In the genomic region with DNA sequence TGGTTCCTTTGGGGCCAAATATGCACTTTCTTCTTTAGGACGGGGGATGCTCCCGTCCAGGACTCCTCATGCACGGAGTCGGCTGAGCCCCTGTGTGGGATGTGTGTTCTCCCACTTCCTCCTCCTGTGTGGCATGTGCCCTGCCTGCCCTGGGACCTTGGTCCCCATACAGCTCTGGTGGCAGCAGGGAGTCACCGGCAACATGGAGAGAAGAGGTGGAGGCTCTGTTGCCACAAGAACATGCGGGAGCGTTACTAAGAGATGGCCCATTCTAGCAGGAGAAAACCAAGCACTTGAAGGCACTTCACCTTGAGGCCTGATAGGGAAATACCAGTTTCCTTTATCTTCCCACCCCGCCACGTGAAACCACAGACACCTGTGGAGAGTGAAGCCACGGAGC, we compare ENCODE assay signal across 32 cellular contexts.
"Had no signal": no experiment of that assay in that cellular context is flagged by ENCODE, and none has a peak within 500 bp of the region (broad histone marks: within the 10 kb centered on the region; RNA-seq: fewer than 3 reads in every experiment).

No MANE protein-coding gene starts in this region.

- H3K4me3 ChIP-seq: adrenal gland, body of pancreas, esophagus muscularis mucosa, gastrocnemius medialis, heart right ventricle had no signal

- H3K36me3 Mint-ChIP-seq: activated CD4-positive, alpha-beta memory T cell treated with anti-CD3 and anti-CD28 coated beads for 36 hours; activated CD8-positive, alpha-beta memory T cell treated with anti-CD3 and anti-CD28 coated beads, Interleukin-2, amount 10 ng/mL, durations not matched to agents 7 days and 5 days; activated naive CD4-positive, alpha-beta T cell treated with anti-CD3 and anti-CD28 coated beads, Interleukin-2, amount 50 U/mL, for 24 hours; activated naive CD8-positive, alpha-beta T cell treated with anti-CD3 and anti-CD28 coated beads for 36 hours had no signal

- H3K27me3 Mint-ChIP-seq: activated CD4-positive, alpha-beta memory T cell treated with anti-CD3 and anti-CD28 coated beads for 36 hours had no signal

- H3K27me3 ChIP-seq: adrenal gland, body of pancreas, esophagus muscularis mucosa, gastrocnemius medialis, heart right ventricle had no signal

- H3K27ac ChIP-seq: adrenal gland, body of pancreas, esophagus muscularis mucosa, foreskin keratinocyte, gastrocnemius medialis, heart right ventricle had no signal

- H3K4me1 Mint-ChIP-seq: activated CD4-positive, alpha-beta T cell treated with anti-CD3 and anti-CD28 coated beads for 36 hours; activated CD4-positive, alpha-beta T cell treated with anti-CD3 and anti-CD28 coated beads, Interleukin-2, amount 10 ng/mL, durations not matched to agents 24 days and 14 days; activated CD8-positive, alpha-beta memory T cell treated with anti-CD3 and anti-CD28 coated beads, Interleukin-2, amount 10 ng/mL, durations not matched to agents 7 days and 5 days; activated naive CD4-positive, alpha-beta T cell treated with anti-CD3 and anti-CD28 coated beads, Interleukin-2, amount 50 U/mL, for 24 hours; activated naive CD8-positive, alpha-beta T cell treated with anti-CD3 and anti-CD28 coated beads for 36 hours; activated naive CD8-positive, alpha-beta T cell treated with anti-CD3 and anti-CD28 coated beads, Interleukin-2, amount 50 U/mL, for 24 hours had no signal

- H3K9me3 ChIP-seq: adrenal gland, body of pancreas, gastrocnemius medialis had no signal

- H3K27ac Mint-ChIP-seq: activated CD4-positive, alpha-beta memory T cell treated with anti-CD3 and anti-CD28 coated beads for 36 hours; activated CD4-positive, alpha-beta T cell treated with anti-CD3 and anti-CD28 coated beads for 36 hours; activated CD4-positive, alpha-beta T cell treated with anti-CD3 and anti-CD28 coated beads, Interleukin-2, amount 10 ng/mL, durations not matched to agents 24 days and 14 days; activated CD8-positive, alpha-beta memory T cell treated with anti-CD3 and anti-CD28 coated beads, Interleukin-2, amount 10 ng/mL, durations not matched to agents 7 days and 5 days; activated CD8-positive, alpha-beta T cell treated with anti-CD3 and anti-CD28 coated beads, Interleukin-2, amount 10 ng/mL, durations not matched to agents 7 days and 5 days; activated naive CD4-positive, alpha-beta T cell treated with anti-CD3 and anti-CD28 coated beads for 36 hours; activated naive CD4-positive, alpha-beta T cell treated with anti-CD3 and anti-CD28 coated beads, Interleukin-2, amount 50 U/mL, for 24 hours; activated naive CD8-positive, alpha-beta T cell treated with anti-CD3 and anti-CD28 coated beads for 36 hours; activated naive CD8-positive, alpha-beta T cell treated with anti-CD3 and anti-CD28 coated beads, Interleukin-2, amount 50 U/mL, for 24 hours; activated T-helper 1 cell treated with anti-CD3 and anti-CD28 coated beads, Interleukin-12 subunit alpha, Interleukin-12 subunit beta, Interleukin-2, Interleukin-4 antibody, amounts not matched to agents 30 ng/mL and 10 ng/mL and 1 ng/mL, durations not matched to agents 14 hours and 24 hours and 36 hours; activated T-helper 2 cell treated with anti-CD3 and anti-CD28 coated beads, Interferon-gamma antibody, Interleukin-2, Interleukin-4, amounts not matched to agents 10 μg/mL and 5 μg/mL and 100 μg/mL, durations not matched to agents 14 hours and 24 hours and 36 hours; effector memory CD8-positive, alpha-beta T cell had no signal

- H3K4me1 ChIP-seq: adrenal gland, body of pancreas, esophagus muscularis mucosa, foreskin keratinocyte, gastrocnemius medialis had no signal

- H3K4me3 Mint-ChIP-seq: activated CD4-positive, alpha-beta memory T cell treated with anti-CD3 and anti-CD28 coated beads for 36 hours; activated CD4-positive, alpha-beta T cell treated with anti-CD3 and anti-CD28 coated beads for 36 hours; activated CD4-positive, alpha-beta T cell treated with anti-CD3 and anti-CD28 coated beads, Interleukin-2, amount 10 ng/mL, durations not matched to agents 24 days and 14 days; activated CD8-positive, alpha-beta memory T cell treated with anti-CD3 and anti-CD28 coated beads, Interleukin-2, amount 10 ng/mL, durations not matched to agents 7 days and 5 days; activated CD8-positive, alpha-beta T cell treated with anti-CD3 and anti-CD28 coated beads, Interleukin-2, amount 10 ng/mL, durations not matched to agents 7 days and 5 days; activated naive CD4-positive, alpha-beta T cell treated with anti-CD3 and anti-CD28 coated beads for 36 hours; activated naive CD4-positive, alpha-beta T cell treated with anti-CD3 and anti-CD28 coated beads, Interleukin-2, amount 50 U/mL, for 24 hours; activated naive CD8-positive, alpha-beta T cell treated with anti-CD3 and anti-CD28 coated beads for 36 hours; activated naive CD8-positive, alpha-beta T cell treated with anti-CD3 and anti-CD28 coated beads, Interleukin-2, amount 50 U/mL, for 24 hours; activated T-helper 1 cell treated with anti-CD3 and anti-CD28 coated beads, Interleukin-12 subunit alpha, Interleukin-12 subunit beta, Interleukin-2, Interleukin-4 antibody, amounts not matched to agents 30 ng/mL and 10 ng/mL and 1 ng/mL, durations not matched to agents 14 hours and 24 hours and 36 hours; effector memory CD8-positive, alpha-beta T cell had no signal

- H3K9me3 Mint-ChIP-seq: activated CD4-positive, alpha-beta memory T cell treated with anti-CD3 and anti-CD28 coated beads for 36 hours; activated CD4-positive, alpha-beta T cell treated with anti-CD3 and anti-CD28 coated beads, Interleukin-2, amount 10 ng/mL, durations not matched to agents 24 days and 14 days; activated naive CD4-positive, alpha-beta T cell treated with anti-CD3 and anti-CD28 coated beads for 36 hours; activated naive CD4-positive, alpha-beta T cell treated with anti-CD3 and anti-CD28 coated beads, Interleukin-2, amount 50 U/mL, for 24 hours; activated naive CD8-positive, alpha-beta T cell treated with anti-CD3 and anti-CD28 coated beads for 36 hours; activated naive CD8-positive, alpha-beta T cell treated with anti-CD3 and anti-CD28 coated beads, Interleukin-2, amount 50 U/mL, for 24 hours; activated T-helper 1 cell treated with anti-CD3 and anti-CD28 coated beads, Interleukin-12 subunit alpha, Interleukin-12 subunit beta, Interleukin-2, Interleukin-4 antibody, amounts not matched to agents 30 ng/mL and 10 ng/mL and 1 ng/mL, durations not matched to agents 14 hours and 24 hours and 36 hours; activated T-helper 2 cell treated with anti-CD3 and anti-CD28 coated beads, Interferon-gamma antibody, Interleukin-2, Interleukin-4, amounts not matched to agents 10 μg/mL and 5 μg/mL and 100 μg/mL, durations not matched to agents 14 hours and 24 hours and 36 hours; effector memory CD8-positive, alpha-beta T cell had no signal

- DNase-seq: activated CD4-positive, alpha-beta memory T cell treated with anti-CD3 and anti-CD28 coated beads for 36 hours; activated CD4-positive, alpha-beta T cell treated with anti-CD3 and anti-CD28 coated beads for 36 hours; activated CD4-positive, alpha-beta T cell treated with anti-CD3 and anti-CD28 coated beads, Interleukin-2, amount 10 ng/mL, durations not matched to agents 24 days and 14 days; activated CD4-positive, CD25-positive, alpha-beta regulatory T cell; activated CD4-positive, CD25-positive, alpha-beta regulatory T cell treated with anti-CD3 and anti-CD28 coated beads, Interleukin-2, amount 50 U/mL, for 72 hours; activated CD8-positive, alpha-beta memory T cell treated with anti-CD3 and anti-CD28 coated beads, Interleukin-2, amount 10 ng/mL, durations not matched to agents 7 days and 5 days; activated CD8-positive, alpha-beta memory T cell treated with anti-CD3 and anti-CD28 coated beads, Interleukin-2, amount 50 U/mL, for 4 hours; activated CD8-positive, alpha-beta T cell treated with anti-CD3 and anti-CD28 coated beads, Interleukin-2, amount 10 ng/mL, durations not matched to agents 7 days and 5 days; activated effector memory CD4-positive, alpha-beta T cell treated with anti-CD3 and anti-CD28 coated beads, Interleukin-2, amount 50 U/mL, for 16 hours; activated naive CD4-positive, alpha-beta T cell treated with anti-CD3 and anti-CD28 coated beads for 36 hours; activated naive CD8-positive, alpha-beta T cell treated with anti-CD3 and anti-CD28 coated beads for 36 hours; activated naive CD8-positive, alpha-beta T cell treated with anti-CD3 and anti-CD28 coated beads, Interleukin-2, amount 50 U/mL, for 24 hours; activated T-cell treated with anti-CD3 and anti-CD28 coated beads, Interleukin-2, amount 50 U/mL, for 1 hour; activated T-cell treated with anti-CD3 and anti-CD28 coated beads, Interleukin-2, amount 50 U/mL, for 48 hours; adrenal gland; amygdala; aorta; body of pancreas; cortex of kidney; dermis blood vessel endothelial cell; effector CD4-positive, alpha-beta T cell; effector memory CD8-positive, alpha-beta T cell; erythroblast; foreskin keratinocyte; gastrocnemius medialis; glutamatergic neuron; heart right ventricle; T-helper 2 cell had no signal

- H3K36me3 ChIP-seq: adrenal gland, esophagus muscularis mucosa, gastrocnemius medialis, heart right ventricle had no signal
